ENCODE assay signal across 8 cellular contexts in genomic region chr4:87896020-87896621, GRCh38.
DNase-seq lines count a peak whose midpoint lies in the region; ATAC-seq and TF ChIP-seq lines count a peak whose summit lies in the region.

No MANE protein-coding gene starts in this region.

- H3K79me2 ChIP-seq in OCI-LY7 (ENCODE audit: insufficient read depth, low read depth, low read length) = no peaks in the 10 kb centered on the region

- CTCF ChIA-PET in OCI-LY7 (lab: Charles Lee; ENCODE audit: unreplicated experiment) = no interaction called here

- POLR2A ChIA-PET in OCI-LY7 (lab: Charles Lee) = interaction anchor here (0.8 kb wide), 1 partner anchor 24 kb away, joined by 3 read pairs; no protein-coding TSS in a partner anchor

- no peaks in the 10 kb centered on the region for H3K9me2 ChIP-seq in OCI-LY7 (ENCODE audit: insufficient read depth, low read length)

- no peaks in the 10 kb centered on the region for H4K20me1 ChIP-seq in BLaER1 treated with 17β-estradiol and CSF1 and Interleukin-3, amounts not matched to agents 10 nM and 100 nM
- H4K20me1 ChIP-seq in OCI-LY7 (ENCODE audit: insufficient read depth, low read length) = no peaks in the 10 kb centered on the region

- DNase-seq in KBM-7 (peak; percentile 91), iris pigment epithelial cell (ENCODE audit: low read depth) (peak; percentile 95), OCI-LY7 (ENCODE audit: low spot score) (no peak), WERI-Rb-1 (no peak)
- peak; percentile 23 to 34 for DNase-seq in activated T-cell treated with anti-CD3 and anti-CD28 coated beads, Interleukin-2, amount 50 U/mL, for 48 hours

- H3K27me3 ChIP-seq in BLaER1 treated with 17β-estradiol and CSF1 and Interleukin-3, amounts not matched to agents 10 nM and 100 nM = no peaks in the 10 kb centered on the region
- no peaks in the 10 kb centered on the region for H3K27me3 ChIP-seq in WERI-Rb-1 (ENCODE audit: insufficient read depth, low read depth, severe bottlenecking)

- BruUV-seq in OCI-LY7 (replicated peaks; lab: Mats Ljungman, UMichigan) = no TSS peak

- in situ Hi-C loops in KBM-7 (cut with MboI; ENCODE audit: low pct_unique_long_range_greater_than_20kb, low sequenced_read_pairs) = no loop called here

- H3K4me3 ChIP-seq in BLaER1 treated with 17β-estradiol and CSF1 and Interleukin-3, amounts not matched to agents 10 nM and 100 nM = no peak overlapping the region; a peak in 1 of 20 replicates
- no peak overlapping the region for H3K4me3 ChIP-seq in OCI-LY7 (ENCODE audit: low read depth, low read length, poor library complexity, severe bottlenecking)
- no peak overlapping the region for H3K4me3 ChIP-seq in WERI-Rb-1 (ENCODE audit: low read depth, low read length)

- no peak overlapping the region for H2AFZ ChIP-seq in OCI-LY7 (ENCODE audit: low read length)

- peaks cover 22 to 91% (median 47%) of the 10 kb centered on the region in 11 experiments; a peak in 21 of 22 replicates for H3K9me3 ChIP-seq in BLaER1 treated with 17β-estradiol and CSF1 and Interleukin-3, amounts not matched to agents 10 nM and 100 nM (replicated peaks in 1 of 11)
- H3K9me3 ChIP-seq in OCI-LY7 (ENCODE audit: low read length) = no peaks in the 10 kb centered on the region
- H3K9me3 ChIP-seq in WERI-Rb-1 (ENCODE audit: severe bottlenecking) = no peaks in the 10 kb centered on the region

- peak overlapping the region; percentile 36 to 75 (median 68) for H3K9ac ChIP-seq in BLaER1 treated with 17β-estradiol and CSF1 and Interleukin-3, amounts not matched to agents 10 nM and 100 nM

- H3K4me2 ChIP-seq in BLaER1 treated with 17β-estradiol and CSF1 and Interleukin-3, amounts not matched to agents 10 nM and 100 nM = peak overlapping the region; percentile 32 to 89 (median 64)
- H3K4me2 ChIP-seq in OCI-LY7 (ENCODE audit: low read length) = no peak overlapping the region

- peak overlapping the region; percentile 55 to 94 (median 91) for H3K27ac ChIP-seq in BLaER1 treated with 17β-estradiol and CSF1 and Interleukin-3, amounts not matched to agents 10 nM and 100 nM
- no peak overlapping the region for H3K27ac ChIP-seq in OCI-LY7 (ENCODE audit: low read depth, low read length, poor library complexity, severe bottlenecking)
- H3K27ac ChIP-seq in WERI-Rb-1 = no peak overlapping the region

- ATAC-seq in HG03442 (IDR thresholded peaks at IDR 0.05; ENCODE audit: unreplicated experiment) (no peak), HG03135 (IDR thresholded peaks at IDR 0.05; ENCODE audit: unreplicated experiment) (no peak)

- TF ChIP-seq CTCF in OCI-LY7 (conservative IDR thresholded peaks at IDR 0.05; ENCODE audit: low read length) (no peak), WERI-Rb-1 (IDR thresholded peaks at IDR 0.05; ENCODE audit: low read depth, low read length) (no peak)

- H3K36me3 ChIP-seq in BLaER1 treated with 17β-estradiol and CSF1 and Interleukin-3, amounts not matched to agents 10 nM and 100 nM = peaks cover 0 to 15% (median 0%) of the 10 kb centered on the region in 11 experiments; a peak in 3 of 22 replicates
- no peaks in the 10 kb centered on the region for H3K36me3 ChIP-seq in OCI-LY7 (ENCODE audit: insufficient read depth, low read length)
- H3K36me3 ChIP-seq in WERI-Rb-1 = no peaks in the 10 kb centered on the region

- intact Hi-C loops in OCI-LY7 (cut with micrococcal nuclease; ENCODE audit: unreplicated experiment) = no loop called here

- peaks cover 41 to 83% (median 58%) of the 10 kb centered on the region in 10 experiments for H3K4me1 ChIP-seq in BLaER1 treated with 17β-estradiol and CSF1 and Interleukin-3, amounts not matched to agents 10 nM and 100 nM
- H3K4me1 ChIP-seq in OCI-LY7 (ENCODE audit: insufficient read depth, low read length, poor library complexity, severe bottlenecking) = peaks cover under 1% of the 10 kb centered on the region

Comparison
In these comparisons a context has a peak if more than half of its experiments do, and no peak if none do; other contexts are left out.
1. H3K27ac ChIP-seq: peak in BLaER1 treated with 17β-estradiol and CSF1 and Interleukin-3, amounts not matched to agents 10 nM and 100 nM (11 of 11); none in OCI-LY7 (single experiment) and WERI-Rb-1 (single experiment).
2. DNase-seq: peak in KBM-7 (single experiment), activated T-cell treated with anti-CD3 and anti-CD28 coated beads, Interleukin-2, amount 50 U/mL, for 48 hours (2 of 2) and iris pigment epithelial cell (single experiment); none in OCI-LY7 (single experiment) and WERI-Rb-1 (single experiment).